7 cellular contexts compared by ENCODE assay signal in genomic region chr12:8081921-8082577, GRCh38. TPM values are rescaled to one million over a fixed set of nuclear protein-coding genes. Genes with fewer than 3 reads are reported as not detected.
DNase-seq lines count a peak whose midpoint lies in the region; ATAC-seq, FAIRE-seq and TF ChIP-seq lines count a peak whose summit lies in the region.

Gene NECAP1 (plus strand): TSS chr12:8082274. CDS start chr12:8082289, 15 bp downstream.

- peak; percentile 87 to 95 (median 93) for TF ChIP-seq POLR2A in body of pancreas (IDR thresholded peaks at IDR 0.05)

- peak within 1 kb of the TSS; percentile 60 to 95 for H3K4me3 ChIP-seq in body of pancreas

- WGBS in body of pancreas, 2 donors = 0% methylated on average over 25 to 49 of the region's 49 CpGs

- TF ChIP-seq CTCF in body of pancreas (IDR thresholded peaks at IDR 0.05) = peak in 2 of 7 experiments; percentile 5 to 13

- H3K9me3 ChIP-seq in body of pancreas = no peaks in the 10 kb centered on the region

- ATAC-seq in GM18519 (IDR thresholded peaks at IDR 0.05; ENCODE audit: low FRiP score, unreplicated experiment) (peak; percentile 72), HG03060 (IDR thresholded peaks at IDR 0.05; ENCODE audit: low read depth, unreplicated experiment) (peak; percentile 68), body of pancreas (peak; percentile 96), sciatic nerve (peak; percentile 98)

- intact Hi-C loops in body of pancreas (cut with DNase I) (no loop called here), sciatic nerve (cut with DNase I) (no loop called here)

- peak within 1 kb of the TSS; percentile 88 to 96 (median 94) for H3K27ac ChIP-seq in body of pancreas

- peak; percentile 83 for FAIRE-seq in TTC549 (lab: Jason Lieb, UNC)

- peaks cover 51% of the 10 kb centered on the region for H3K4me1 ChIP-seq in body of pancreas

- DNase-seq in NCI-H2107 (lab: John Stamatoyannopoulos, UW) = peak; percentile 98
- peak; percentile 95 to 98 (median 96) for DNase-seq in body of pancreas
- DNase-seq in iPS DF 19.7 (ENCODE audit: low read depth, low spot score) = peak; percentile 96
- DNase-seq in sciatic nerve (ENCODE audit: low spot score) = peak; percentile 97

- no peaks in the 10 kb centered on the region for H3K36me3 ChIP-seq in body of pancreas (replicated peaks in 1 of 2; ENCODE audit: insufficient read depth in 1 of 2, low read depth in 2 of 2)

- H3K27me3 ChIP-seq in body of pancreas = no peaks in the 10 kb centered on the region

RNA-seq across cellular contexts. Expression of gene NECAP1, which starts in this region (rescaled TPM):
- total RNA-seq in body of pancreas = 10 to 100 TPM; 30.3 to 38.7 TPM
- total RNA-seq in sciatic nerve = 34.8 TPM

Comparison
In these comparisons a context has a peak if more than half of its experiments do, and no peak if none do; other contexts are left out.
1. Peak in every context shown above with its lines: DNase-seq, ATAC-seq, H3K4me3 ChIP-seq and H3K27ac ChIP-seq.